9 cellular contexts compared by ENCODE assay signal in genomic region chr16:79602615-79603014, GRCh38. TPM values are rescaled to one million over a fixed set of nuclear protein-coding genes. Genes with fewer than 3 reads are reported as not detected.
A peak's percentile ranks its signal among the peaks of the same experiment; 100 is the strongest.
DNase-seq lines count a peak whose midpoint lies in the region; ATAC-seq and TF ChIP-seq lines count a peak whose summit lies in the region.
"Had no signal": no experiment of that assay in that cellular context is flagged by ENCODE, and none has a peak within 500 bp of the region (broad histone marks: within the 10 kb centered on the region; RNA-seq: fewer than 3 reads in every experiment).

No MANE protein-coding gene starts in this region.

- DNase-seq in right atrium auricular region (ENCODE audit: low spot score) (peak; percentile 40), cardiac septum (ENCODE audit: low spot score) (no peak), ecto neural progenitor cell (ENCODE audit: low spot score) (peak; percentile 3), NCI-H1105 treated with DMSO at 0.1 percent for 48 hours (lab: John Stamatoyannopoulos, UW) (no peak), hepatic stellate cell (ENCODE audit: low spot score) (no peak), erythroblast (lab: John Stamatoyannopoulos, UW) (no peak)

- H3K36me3 Mint-ChIP-seq in nephron (ENCODE audit: low read depth) = peaks cover 12% of the 10 kb centered on the region
- H3K36me3 Mint-ChIP-seq: memory B cell had no signal

- H3K27me3 ChIP-seq in right atrium auricular region = no peaks in the 10 kb centered on the region

- peak overlapping the region; percentile 93 to 98 (median 97) for H3K27ac Mint-ChIP-seq in nephron
- H3K27ac Mint-ChIP-seq: memory B cell had no signal

- peak overlapping the region in 1 of 2 donors; percentile 66 for H3K4me3 ChIP-seq in right atrium auricular region

- intact Hi-C loops in cardiac septum (cut with DNase I) = loop anchor here (5.0 kb wide), 1 partner anchor 480 kb away; no protein-coding TSS in a partner anchor

- H3K36me3 ChIP-seq in right atrium auricular region = no peaks in the 10 kb centered on the region

- H3K9me3 ChIP-seq in right atrium auricular region = no peaks in the 10 kb centered on the region

- peak overlapping the region; percentile 90 to 98 (median 97) for H3K4me3 Mint-ChIP-seq in nephron

- ATAC-seq in HG03442 (IDR thresholded peaks at IDR 0.05; ENCODE audit: unreplicated experiment) = no peak

- peaks cover 38% of the 10 kb centered on the region for H3K4me1 Mint-ChIP-seq in nephron

- H3K27me3 Mint-ChIP-seq in nephron (ENCODE audit: low read depth) = peaks cover 15% of the 10 kb centered on the region

- no peak for TF ChIP-seq POLR2A in erythroblast (IDR thresholded peaks at IDR 0.05; ENCODE audit: low read length)

- peaks cover 0 to 19% of the 10 kb centered on the region in 2 donors for H3K4me1 ChIP-seq in right atrium auricular region

- no peak overlapping the region for H3K27ac ChIP-seq in right atrium auricular region

- TF ChIP-seq CTCF in right atrium auricular region (IDR thresholded peaks at IDR 0.05) (no peak), nephron (IDR thresholded peaks at IDR 0.05; ENCODE audit: unreplicated experiment in 3 of 3) (no peak)

- H3K9me3 Mint-ChIP-seq in nephron = no peaks in the 10 kb centered on the region
- H3K9me3 Mint-ChIP-seq: memory B cell had no signal

RNA-seq across cellular contexts. Expression of gene MAF, which starts 2.1 kb away (rescaled TPM):
- total RNA-seq in right atrium auricular region (10 to 100 TPM in 1 of 2 donors, 1 to 10 TPM in 1; 5.4 to 16.7 TPM), cardiac septum (8.9 TPM)

Comparison
In these comparisons a context has a peak if more than half of its experiments do, and no peak if none do; other contexts are left out.
1. DNase-seq: peak in right atrium auricular region (single experiment) and ecto neural progenitor cell (single experiment); none in cardiac septum (single experiment), NCI-H1105 treated with DMSO at 0.1 percent for 48 hours (single experiment), hepatic stellate cell (single experiment) and erythroblast (0 of 2).